In genomic region chr7:5773661-5774086, GRCh38 we compare ENCODE assay signal across 8 cellular contexts. TPM values are rescaled to one million over a fixed set of nuclear protein-coding genes. Genes with fewer than 3 reads are reported as not detected.
A peak's percentile ranks its signal among the peaks of the same experiment; 100 is the strongest.
DNase-seq lines count a peak whose midpoint lies in the region; ATAC-seq and TF ChIP-seq lines count a peak whose summit lies in the region.

No MANE protein-coding gene starts in this region.

- no peak overlapping the region for H3K4me3 Mint-ChIP-seq in CD4-positive, alpha-beta memory T cell

- H3K9ac ChIP-seq in smooth muscle cell (ENCODE audit: low read depth): peak overlapping the region; percentile 44

- H3K4me2 ChIP-seq in smooth muscle cell: peak overlapping the region; percentile 66

- CTCF ChIA-PET in CD4-positive, alpha-beta memory T cell (lab: Charles Lee; ENCODE audit: partially characterized antibody): interaction anchor here (1.0 to 1.4 kb wide), 2 partner anchors 8 to 108 kb away, joined by 3 to 6 read pairs; partner anchors contain the start of gene RNF216

- no peaks in the 10 kb centered on the region for H3K9me3 ChIP-seq in smooth muscle cell (replicated peaks; ENCODE audit: low read depth)
- H3K9me3 ChIP-seq in CD4-positive, alpha-beta memory T cell (ENCODE audit: control insufficient read depth in 1 of 2, low read length in 2 of 2): no peaks in the 10 kb centered on the region

- H3K4me1 ChIP-seq in smooth muscle cell (ENCODE audit: low read depth): peaks cover 4% of the 10 kb centered on the region
- H3K4me1 ChIP-seq in CD4-positive, alpha-beta memory T cell (ENCODE audit: insufficient read depth, low read length): peaks cover 62% of the 10 kb centered on the region

- TF ChIP-seq CTCF in cardiac fibroblast (IDR thresholded peaks at IDR 0.05; ENCODE audit: low read depth, low read length) (no peak), smooth muscle cell (IDR thresholded peaks at IDR 0.05; ENCODE audit: borderline replicate concordance, insufficient read depth, poor library complexity, severe bottlenecking) (no peak), GM13977 (IDR thresholded peaks at IDR 0.05; ENCODE audit: extremely low read depth, insufficient read depth, missing control alignments) (no peak)

- no peak overlapping the region for H2AFZ ChIP-seq in smooth muscle cell (ENCODE audit: low read depth)

- no peaks in the 10 kb centered on the region for H3K27me3 ChIP-seq in smooth muscle cell (ENCODE audit: low read depth)
- H3K27me3 ChIP-seq in CD4-positive, alpha-beta memory T cell (ENCODE audit: insufficient read depth, low read length): no peaks in the 10 kb centered on the region

- H3K27ac Mint-ChIP-seq in CD4-positive, alpha-beta memory T cell: peak overlapping the region in 1 of 7 donors; percentile 29

- H3K36me3 ChIP-seq in smooth muscle cell (ENCODE audit: low read depth): no peaks in the 10 kb centered on the region
- H3K36me3 ChIP-seq in CD4-positive, alpha-beta memory T cell (ENCODE audit: insufficient read depth, low read length): peaks cover 8% of the 10 kb centered on the region

- no peaks in the 10 kb centered on the region for H3K27me3 Mint-ChIP-seq in CD4-positive, alpha-beta memory T cell

- in situ Hi-C loops in GM13977 (cut with MboI; ENCODE audit: low pct_unique_long_range_greater_than_20kb, low sequenced_read_pairs, unreplicated experiment): no loop called here

- H3K4me3 ChIP-seq in cardiac fibroblast (replicated peaks in 1 of 2; ENCODE audit: low read depth in 2 of 2, low read length in 2 of 2): no peak overlapping the region
- no peak overlapping the region for H3K4me3 ChIP-seq in smooth muscle cell
- no peak overlapping the region for H3K4me3 ChIP-seq in CD4-positive, alpha-beta memory T cell (ENCODE audit: low read length in 2 of 2)

- WGBS in smooth muscle cell (ENCODE audit: low lambda C conversion rate): 50% methylated on average over 6 of the region's 6 CpGs

- intact Hi-C loops in CD4-positive, alpha-beta memory T cell (cut with micrococcal nuclease): no loop called here

- no peaks in the 10 kb centered on the region for H3K9me3 Mint-ChIP-seq in CD4-positive, alpha-beta memory T cell

- DNase-seq in GDM1 (lab: John Stamatoyannopoulos, UW) (peak; percentile 43), RPMI8226 (peak; percentile 11), cardiac fibroblast (ENCODE audit: low read depth in 2 of 2) (peak; percentile 78 to 90), smooth muscle cell (lab: John Stamatoyannopoulos, UW; ENCODE audit: unreplicated experiment) (peak; percentile 3), hippocampal formation (lab: John Stamatoyannopoulos, UW) (no peak), GM13977 (ENCODE audit: low spot score) (no peak)
- DNase-seq in CD4-positive, alpha-beta memory T cell: no peak

- H3K27ac ChIP-seq in smooth muscle cell (ENCODE audit: low read depth): peak overlapping the region; percentile 64
- H3K27ac ChIP-seq in CD4-positive, alpha-beta memory T cell (ENCODE audit: low read depth, low read length): no peak overlapping the region

- peaks cover 92% of the 10 kb centered on the region for H3K79me2 ChIP-seq in smooth muscle cell (ENCODE audit: low read depth)

- H3F3A ChIP-seq in smooth muscle cell (ENCODE audit: low read depth): peaks cover 4% of the 10 kb centered on the region

- H4K20me1 ChIP-seq in smooth muscle cell (ENCODE audit: low read depth): peaks cover 100% of the 10 kb centered on the region

- ATAC-seq in HG03280 (IDR thresholded peaks at IDR 0.05; ENCODE audit: unreplicated experiment): no peak

- POLR2A ChIA-PET in CD4-positive, alpha-beta memory T cell (lab: Charles Lee; ENCODE audit: partially characterized antibody): interaction anchor here (0.7 to 1.2 kb wide), 3 partner anchors 7 to 49 kb away, joined by 3 to 4 read pairs (median 3); no protein-coding TSS in a partner anchor

- H3K4me1 Mint-ChIP-seq in CD4-positive, alpha-beta memory T cell: peaks cover 39 to 71% (median 60%) of the 10 kb centered on the region in 4 donors

- H3K36me3 Mint-ChIP-seq in CD4-positive, alpha-beta memory T cell: peaks cover 6 to 18% of the 10 kb centered on the region in 2 donors

RNA-seq across cellular contexts. Expression of gene RNF216, which starts 7.8 kb away (rescaled TPM):
- 23.5 and 26.3 TPM in 2 replicates for total RNA-seq in smooth muscle cell
- polyA plus RNA-seq in smooth muscle cell: 27.4 and 28.1 TPM in 2 replicates
- total RNA-seq in CD4-positive, alpha-beta memory T cell: 10 to 100 TPM; 80.0 to 82.4 TPM
- polyA plus RNA-seq in CD4-positive, alpha-beta memory T cell: 10 to 100 TPM; 19.2 to 41.4 TPM

Comparison
In these comparisons a context has a peak if more than half of its experiments do, and no peak if none do; other contexts are left out.
1. DNase-seq: peak in GDM1 (single experiment), RPMI8226 (single experiment), cardiac fibroblast (2 of 2) and smooth muscle cell (single experiment); none in hippocampal formation (0 of 2), CD4-positive, alpha-beta memory T cell (0 of 5) and GM13977 (single experiment).